Comparison of ENCODE assay signal across 12 cellular contexts in genomic region chr7:73518470-73518869, GRCh38. TPM values are rescaled to one million over a fixed set of nuclear protein-coding genes. Genes with fewer than 3 reads are reported as not detected.
DNase-seq lines count a peak whose midpoint lies in the region; ATAC-seq, FAIRE-seq and TF ChIP-seq lines count a peak whose summit lies in the region.
"Had no signal": no experiment of that assay in that cellular context is flagged by ENCODE, and none has a peak within 500 bp of the region (broad histone marks: within the 10 kb centered on the region; RNA-seq: fewer than 3 reads in every experiment).

No MANE protein-coding gene starts in this region.

- no peak for ATAC-seq in K562
- no peak for ATAC-seq in HG02884 (IDR thresholded peaks at IDR 0.05; ENCODE audit: unreplicated experiment)
- ATAC-seq: Right ventricle myocardium inferior had no signal

- no peak overlapping the region for H3K9ac ChIP-seq in KMS-11
- H3K9ac ChIP-seq in K562 (ENCODE audit: insufficient read depth in 1 of 2, low read depth in 2 of 2, low read length in 2 of 2), result peak overlapping the region in 1 of 2 experiments; percentile 90; a peak in 1 of 4 replicates

- H3K27me3 ChIP-seq in CD4-positive, alpha-beta memory T cell (ENCODE audit: insufficient read depth, low read length), result no peaks in the 10 kb centered on the region
- H3K27me3 ChIP-seq in KMS-11 (ENCODE audit: insufficient read depth, low read depth), result no peaks in the 10 kb centered on the region
- H3K27me3 ChIP-seq in K562 (ENCODE audit: control insufficient read depth in 2 of 2, insufficient read depth in 2 of 2, low read length in 2 of 2), result no peaks in the 10 kb centered on the region
- H3K27me3 ChIP-seq: neutrophil had no signal

- peak overlapping the region; percentile 2 for H3K27ac ChIP-seq in CD4-positive, alpha-beta memory T cell (ENCODE audit: low read depth, low read length)
- no peak overlapping the region for H3K27ac ChIP-seq in KMS-11
- no peak overlapping the region for H3K27ac ChIP-seq in K562 (ENCODE audit: extremely low read depth, low read depth, low read length)
- H3K27ac ChIP-seq: neutrophil had no signal

- no peak for FAIRE-seq in K562 (lab: Jason Lieb, UNC)
- FAIRE-seq: colon had no signal

- H4K20me1 ChIP-seq in KMS-11 (ENCODE audit: insufficient read depth) (peaks cover 32% of the 10 kb centered on the region), K562 (replicated peaks; ENCODE audit: control insufficient read depth, insufficient read depth, low read length) (peaks cover 27% of the 10 kb centered on the region)

- H3K36me3 ChIP-seq in CD4-positive, alpha-beta memory T cell (ENCODE audit: insufficient read depth, low read length), result peaks cover 5% of the 10 kb centered on the region
- H3K36me3 ChIP-seq in KMS-11 (ENCODE audit: insufficient read depth) (peaks cover 27% of the 10 kb centered on the region; the same call in 1 of the 2 replicates), K562 (ENCODE audit: control insufficient read depth, insufficient read depth, low read length) (peaks cover 68% of the 10 kb centered on the region)

- no peak for TF ChIP-seq CTCF in KMS-11 (conservative IDR thresholded peaks at IDR 0.05; ENCODE audit: low read depth, low read length)
- no peak for TF ChIP-seq CTCF in K562 (IDR thresholded peaks at IDR 0.05 in 2 of 3, conservative IDR thresholded peaks at IDR 0.05 in 1 of 3; ENCODE audit: insufficient read depth in 2 of 3, low read depth in 1 of 3, low read length in 3 of 3)
- no peak for TF ChIP-seq CTCF in nephron progenitor cell (IDR thresholded peaks at IDR 0.05)
- TF ChIP-seq CTCF in GM10266 (IDR thresholded peaks at IDR 0.05; ENCODE audit: control insufficient read depth, insufficient read depth, low read depth, missing control alignments), result no peak

- peak overlapping the region in 7 of 8 donors; percentile 7 to 98 (median 92) for H3K4me3 Mint-ChIP-seq in CD4-positive, alpha-beta memory T cell
- H3K4me3 Mint-ChIP-seq in nephron progenitor cell, result peak overlapping the region; percentile 91

- H3K9me3 ChIP-seq in CD4-positive, alpha-beta memory T cell (ENCODE audit: control insufficient read depth in 1 of 2, low read length in 2 of 2), result no peaks in the 10 kb centered on the region
- no peaks in the 10 kb centered on the region for H3K9me3 ChIP-seq in K562 (replicated peaks; ENCODE audit: control insufficient read depth, insufficient read depth, low read depth, low read length)
- H3K9me3 ChIP-seq: neutrophil had no signal

- H3K79me2 ChIP-seq in KMS-11 (ENCODE audit: insufficient read depth, low read depth) (peaks cover 83% of the 10 kb centered on the region), K562 (ENCODE audit: control insufficient read depth, insufficient read depth, low read length) (peaks cover 83% of the 10 kb centered on the region)

- peak overlapping the region; percentile 85 for H3K4me2 ChIP-seq in KMS-11
- H3K4me2 ChIP-seq in K562 (ENCODE audit: insufficient read depth, low read length), result peak overlapping the region; percentile 50; the same call in 1 of the 2 replicates

- in situ Hi-C loops in K562 (cut with MboI), result no loop called here

- DNase-seq in CD4-positive, alpha-beta memory T cell, result no peak
- peak in 1 of 4 experiments; percentile 7 for DNase-seq in K562 (ENCODE audit: extremely low read depth in 1 of 4, low spot score in 3 of 4)
- no peak for DNase-seq in nephron progenitor cell
- DNase-seq in NCI-H1048 (lab: John Stamatoyannopoulos, UW), result no peak
- no peak for DNase-seq in GM10266 (ENCODE audit: extremely low spot score)
- DNase-seq in activated CD4-positive, CD25-positive, alpha-beta regulatory T cell (lab: John Stamatoyannopoulos, UW), result no peak
- DNase-seq: NCI-H2081 had no signal

- no TSS peak for BruUV-seq in K562 (replicated peaks; lab: Mats Ljungman, UMichigan)

- H3K4me3 ChIP-seq in CD4-positive, alpha-beta memory T cell (ENCODE audit: low read length in 2 of 2), result no peak overlapping the region
- H3K4me3 ChIP-seq in KMS-11 (IDR thresholded peaks at IDR 0.05; ENCODE audit: insufficient read depth, low read depth, low read length), result no peak overlapping the region
- no peak overlapping the region; the same call in 1 of the 2 replicates for H3K4me3 ChIP-seq in K562

- no peak for TF ChIP-seq POLR2A in K562 (conservative IDR thresholded peaks at IDR 0.05)

- peaks cover 0 to 2% (median 0%) of the 10 kb centered on the region in 8 donors for H3K9me3 Mint-ChIP-seq in CD4-positive, alpha-beta memory T cell
- peaks cover 4% of the 10 kb centered on the region for H3K9me3 Mint-ChIP-seq in nephron progenitor cell

- CTCF ChIA-PET in CD4-positive, alpha-beta memory T cell (lab: Charles Lee; ENCODE audit: partially characterized antibody), result interaction anchor here (1.4 kb wide), 2 partner anchors 38 to 89 kb away, joined by 3 read pairs; partner anchors contain the start of gene BCL7B
- CTCF ChIA-PET in K562 (lab: Yijun Ruan, JAX; ENCODE audit: low intra/inter-chr PET ratio), result interaction anchor here (0.6 kb wide), 1 partner anchor 114 kb away, joined by 3 read pairs; no protein-coding TSS in a partner anchor

- intact Hi-C loops in CD4-positive, alpha-beta memory T cell (cut with micrococcal nuclease), result no loop called here
- intact Hi-C loops in K562 (cut with micrococcal nuclease), result no loop called here

- H3K4me1 Mint-ChIP-seq in CD4-positive, alpha-beta memory T cell, result peaks cover 39 to 71% (median 51%) of the 10 kb centered on the region in 4 donors
- peaks cover 44% of the 10 kb centered on the region for H3K4me1 Mint-ChIP-seq in nephron progenitor cell

- peaks cover 13 to 52% of the 10 kb centered on the region in 2 donors for H3K36me3 Mint-ChIP-seq in CD4-positive, alpha-beta memory T cell
- H3K36me3 Mint-ChIP-seq in nephron progenitor cell (ENCODE audit: low read depth), result peaks cover 70% of the 10 kb centered on the region

- POLR2A ChIA-PET in CD4-positive, alpha-beta memory T cell (lab: Charles Lee; ENCODE audit: partially characterized antibody), result interaction anchor here (0.8 to 6.7 kb wide), 2 partner anchors 40 to 150 kb away, joined by 3 to 118 read pairs; partner anchors contain the start of gene BCL7B
- POLR2A ChIA-PET in K562 (lab: Yijun Ruan, JAX), result interaction anchor here (0.6 to 2.8 kb wide), 12 partner anchors 7 to 867 kb away, joined by 3 to 15 read pairs (median 4); partner anchors contain the start of gene TBL2

- no peak for TF ChIP-seq RAD21 in K562 (CRISPR knock-in tag; conservative IDR thresholded peaks at IDR 0.05 in 1 of 2, IDR thresholded peaks at IDR 0.05 in 1 of 2)

- no peak overlapping the region for H2AFZ ChIP-seq in KMS-11 (ENCODE audit: low read depth)
- no peak overlapping the region for H2AFZ ChIP-seq in K562 (ENCODE audit: low read depth, low read length)

- peak overlapping the region; percentile 13 to 96 (median 54) for H3K27ac Mint-ChIP-seq in CD4-positive, alpha-beta memory T cell
- H3K27ac Mint-ChIP-seq in nephron progenitor cell, result no peak overlapping the region

- peaks cover 61% of the 10 kb centered on the region for H3K4me1 ChIP-seq in CD4-positive, alpha-beta memory T cell (ENCODE audit: insufficient read depth, low read length)
- H3K4me1 ChIP-seq in KMS-11 (ENCODE audit: low read depth, poor library complexity, severe bottlenecking) (peaks cover 36% of the 10 kb centered on the region), K562 (replicated peaks in 1 of 2; ENCODE audit: control insufficient read depth in 2 of 2, insufficient read depth in 2 of 2, low read length in 2 of 2) (peaks cover 9 to 19% of the 10 kb centered on the region in 2 experiments; a peak in 4 of 5 replicates)

- peaks cover 0 to 2% of the 10 kb centered on the region in 2 donors for H3K27me3 Mint-ChIP-seq in CD4-positive, alpha-beta memory T cell
- no peaks in the 10 kb centered on the region for H3K27me3 Mint-ChIP-seq in nephron progenitor cell (ENCODE audit: low read depth, poor library complexity)

- WGBS in K562 (ENCODE audit: insufficient coverage, low coverage, missing lambda C conversion rate), result 79% methylated on average over 5 of the region's 5 CpGs

- H3K9me1 ChIP-seq in K562 (ENCODE audit: control insufficient read depth, insufficient read depth, low read length), result peaks cover 3% of the 10 kb centered on the region

- no peak for TF ChIP-seq EP300 in K562 (IDR thresholded peaks at IDR 0.05; ENCODE audit: low read length)

RNA-seq across cellular contexts. Expression of gene BAZ1B, which starts 3.6 kb away (rescaled TPM):
- 10 to 100 TPM; 75.3 to 78.6 TPM for total RNA-seq in CD4-positive, alpha-beta memory T cell
- polyA plus RNA-seq in CD4-positive, alpha-beta memory T cell, result 10 to 100 TPM in 1 of 2 donors, 1 to 10 TPM in 1; 5.8 to 29.1 TPM
- 64.1 and 159 TPM in 2 replicates for total RNA-seq in K562 (2011; cell fraction: chromatin; rRNA removed; ENCODE audit: low replicate concordance)
- 37.9 and 44.9 TPM in 2 replicates for total RNA-seq in K562 (2011; cell fraction: nucleolus; rRNA removed)
- total RNA-seq in K562 (2011; cell fraction: nucleoplasm; rRNA removed), result 79.0 and 92.8 TPM in 2 replicates
- total RNA-seq in K562 (2014; rRNA removed) (79.5 and 89.0 TPM in 2 replicates), K562 (2014; rRNA removed; fragmentation: Illumina TruSeq; extraction: Trizol) (129 and 136 TPM in 2 replicates), K562 (2015; rRNA removed; fragmentation: Illumina TruSeq; extraction: Trizol) (131 and 134 TPM in 2 replicates), K562 (2021) (100 and 107 TPM in 2 replicates)
- polyA plus RNA-seq in K562 (2011; rRNA removed) (28.8 and 50.9 TPM in 2 replicates), K562 (2014; fragmentation: Illumina TruSeq; extraction: Trizol) (94.3 and 110 TPM in 2 replicates), K562 (2014; fragmentation: Nextera tagmentation; extraction: Ambion mirVana) (10 to 100 TPM; 15.0 to 27.5 TPM), K562 (2014; rRNA removed) (56.3 and 68.4 TPM in 2 replicates)
- polyA plus RNA-seq in K562 (2011; cell fraction: cytosol; rRNA removed), result 22.0 and 24.5 TPM in 2 replicates
- 25.8 and 37.2 TPM in 2 replicates for polyA plus RNA-seq in K562 (2011; cell fraction: nucleus; rRNA removed)
- polyA plus RNA-seq in K562 (2012), result 63.5 and 70.7 TPM in 2 replicates
- 81.7 and 114 TPM in 2 replicates for polyA minus RNA-seq in K562 (2011; rRNA and poly(A)+ RNA removed)
- polyA minus RNA-seq in K562 (2011; cell fraction: cytosol; rRNA and poly(A)+ RNA removed), result 41.5 and 59.2 TPM in 2 replicates
- 19.9 and 33.0 TPM in 2 replicates for polyA minus RNA-seq in K562 (2011; cell fraction: nucleus; rRNA and poly(A)+ RNA removed)

RNA-seq across cellular contexts. Expression of gene BCL7B, which starts 39.0 kb away (rescaled TPM):
- total RNA-seq in CD4-positive, alpha-beta memory T cell, result 10 to 100 TPM; 57.0 to 58.0 TPM
- 100 to 1,000 TPM in 1 of 2 donors, 10 to 100 TPM in 1; 84.2 to 112 TPM for polyA plus RNA-seq in CD4-positive, alpha-beta memory T cell
- total RNA-seq in K562 (2011; cell fraction: chromatin; rRNA removed; ENCODE audit: low replicate concordance), result 35.3 and 79.3 TPM in 2 replicates
- total RNA-seq in K562 (2011; cell fraction: nucleolus; rRNA removed), result 50.1 and 62.0 TPM in 2 replicates
- total RNA-seq in K562 (2011; cell fraction: nucleoplasm; rRNA removed), result 53.5 and 56.9 TPM in 2 replicates
- total RNA-seq in K562 (2014; rRNA removed) (26.1 and 27.8 TPM in 2 replicates), K562 (2014; rRNA removed; fragmentation: Illumina TruSeq; extraction: Trizol) (21.4 and 23.0 TPM in 2 replicates), K562 (2015; rRNA removed; fragmentation: Illumina TruSeq; extraction: Trizol) (30.2 and 32.9 TPM in 2 replicates), K562 (2021) (57.5 and 59.2 TPM in 2 replicates)
- polyA plus RNA-seq in K562 (2011; rRNA removed) (45.3 and 53.1 TPM in 2 replicates), K562 (2014; fragmentation: Illumina TruSeq; extraction: Trizol) (67.8 and 73.2 TPM in 2 replicates), K562 (2014; fragmentation: Nextera tagmentation; extraction: Ambion mirVana) (10 to 100 TPM in 1 of 2 experiments, 1 to 10 TPM in 1; 10.0 to 13.4 TPM), K562 (2014; rRNA removed) (54.4 and 70.6 TPM in 2 replicates)
- polyA plus RNA-seq in K562 (2011; cell fraction: cytosol; rRNA removed), result 44.7 and 90.9 TPM in 2 replicates
- polyA plus RNA-seq in K562 (2011; cell fraction: nucleus; rRNA removed), result 28.1 and 45.3 TPM in 2 replicates
- 66.1 and 72.9 TPM in 2 replicates for polyA plus RNA-seq in K562 (2012)
- polyA minus RNA-seq in K562 (2011; rRNA and poly(A)+ RNA removed), result 23.5 and 40.3 TPM in 2 replicates
- polyA minus RNA-seq in K562 (2011; cell fraction: cytosol; rRNA and poly(A)+ RNA removed), result 27.4 and 33.3 TPM in 2 replicates
- polyA minus RNA-seq in K562 (2011; cell fraction: nucleus; rRNA and poly(A)+ RNA removed), result 13.7 and 15.9 TPM in 2 replicates

RNA-seq across cellular contexts. Expression of gene TBL2, which starts 59.9 kb away (rescaled TPM):
- 10 to 100 TPM; 45.4 to 47.5 TPM for total RNA-seq in CD4-positive, alpha-beta memory T cell
- polyA plus RNA-seq in CD4-positive, alpha-beta memory T cell, result 10 to 100 TPM; 15.6 to 20.5 TPM
- total RNA-seq in K562 (2011; cell fraction: chromatin; rRNA removed; ENCODE audit: low replicate concordance), result 126 and 292 TPM in 2 replicates
- total RNA-seq in K562 (2011; cell fraction: nucleolus; rRNA removed), result 220 and 224 TPM in 2 replicates
- total RNA-seq in K562 (2011; cell fraction: nucleoplasm; rRNA removed), result 142 and 163 TPM in 2 replicates
- total RNA-seq in K562 (2014; rRNA removed) (82.1 and 123 TPM in 2 replicates), K562 (2014; rRNA removed; fragmentation: Illumina TruSeq; extraction: Trizol) (40.0 and 42.0 TPM in 2 replicates), K562 (2015; rRNA removed; fragmentation: Illumina TruSeq; extraction: Trizol) (54.1 and 60.6 TPM in 2 replicates), K562 (2021) (70.3 and 70.8 TPM in 2 replicates)
- polyA plus RNA-seq in K562 (2011; rRNA removed) (47.7 and 49.2 TPM in 2 replicates), K562 (2014; fragmentation: Illumina TruSeq; extraction: Trizol) (43.8 and 48.8 TPM in 2 replicates), K562 (2014; fragmentation: Nextera tagmentation; extraction: Ambion mirVana) (1 to 10 TPM; 2.5 to 3.0 TPM), K562 (2014; rRNA removed) (61.5 and 67.3 TPM in 2 replicates)
- 48.9 and 107 TPM in 2 replicates for polyA plus RNA-seq in K562 (2011; cell fraction: cytosol; rRNA removed)
- polyA plus RNA-seq in K562 (2011; cell fraction: nucleus; rRNA removed), result 45.7 and 87.5 TPM in 2 replicates
- polyA plus RNA-seq in K562 (2012), result 51.9 and 71.5 TPM in 2 replicates
- polyA minus RNA-seq in K562 (2011; rRNA and poly(A)+ RNA removed), result 57.4 and 92.0 TPM in 2 replicates
- polyA minus RNA-seq in K562 (2011; cell fraction: cytosol; rRNA and poly(A)+ RNA removed), result 81.1 and 112 TPM in 2 replicates
- polyA minus RNA-seq in K562 (2011; cell fraction: nucleus; rRNA and poly(A)+ RNA removed), result 51.6 and 57.1 TPM in 2 replicates
